11 cellular contexts compared by ENCODE assay signal in the genomic region with DNA sequence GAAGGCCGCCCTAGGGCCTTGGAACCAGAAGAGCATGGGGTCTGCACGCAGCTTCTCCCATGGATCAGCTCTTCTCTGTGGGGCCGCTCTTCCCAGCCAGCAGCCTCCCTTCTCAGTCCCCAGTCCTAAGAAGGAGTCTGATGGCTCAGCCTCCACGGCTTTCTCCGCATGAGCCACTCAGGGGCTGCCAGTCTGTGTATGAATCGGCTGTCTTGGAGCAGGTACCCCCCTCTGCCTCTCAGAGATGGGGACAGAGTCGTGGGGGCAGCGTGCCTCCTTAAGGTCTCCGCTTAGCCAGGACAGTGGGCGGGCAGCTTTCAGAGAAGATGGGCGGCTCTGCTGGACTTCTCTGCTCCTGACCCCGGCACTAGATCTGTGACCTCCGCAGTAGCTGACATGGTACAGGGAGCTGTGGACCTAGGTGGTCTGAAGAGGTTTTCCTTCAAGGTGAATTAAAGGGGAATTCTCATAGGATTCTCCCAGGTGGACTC. TPM values are rescaled to one million over a fixed set of nuclear protein-coding genes. Genes with fewer than 3 reads are reported as not detected.
DNase-seq lines count a peak whose midpoint lies in the region; ATAC-seq and TF ChIP-seq lines count a peak whose summit lies in the region.
"Had no signal": no experiment of that assay in that cellular context is flagged by ENCODE, and none has a peak within 500 bp of the region (broad histone marks: within the 10 kb centered on the region; RNA-seq: fewer than 3 reads in every experiment).

No MANE protein-coding gene starts in this region.

- H3K27me3 Mint-ChIP-seq in activated naive CD4-positive, alpha-beta T cell treated with anti-CD3 and anti-CD28 coated beads, Interleukin-2, amount 10 ng/mL, durations not matched to agents 7 days and 5 days: no peaks in the 10 kb centered on the region

- H3K4me1 Mint-ChIP-seq in activated naive CD4-positive, alpha-beta T cell treated with anti-CD3 and anti-CD28 coated beads, Interleukin-2, amount 10 ng/mL, durations not matched to agents 7 days and 5 days: peaks cover 92% of the 10 kb centered on the region

- no peaks in the 10 kb centered on the region for H3K4me1 ChIP-seq in colonic mucosa
- H3K4me1 ChIP-seq in thymus (ENCODE audit: control insufficient read depth, insufficient read depth, low read length): peaks cover 60% of the 10 kb centered on the region

- no peak overlapping the region for H3K4me3 ChIP-seq in colonic mucosa
- H3K4me3 ChIP-seq in thymus (ENCODE audit: low read length): peak overlapping the region; percentile 4
- H3K4me3 ChIP-seq: ovary had no signal

- WGBS in thymus: 85% methylated on average over 13 of the region's 13 CpGs

- peak overlapping the region; percentile 92 for H3K27ac Mint-ChIP-seq in activated naive CD4-positive, alpha-beta T cell treated with anti-CD3 and anti-CD28 coated beads, Interleukin-2, amount 10 ng/mL, durations not matched to agents 7 days and 5 days

- peaks cover 78% of the 10 kb centered on the region for H3K36me3 Mint-ChIP-seq in activated naive CD4-positive, alpha-beta T cell treated with anti-CD3 and anti-CD28 coated beads, Interleukin-2, amount 10 ng/mL, durations not matched to agents 7 days and 5 days

- H3K27ac ChIP-seq in colonic mucosa (peak overlapping the region; percentile 54), thymus (ENCODE audit: low read depth) (peak overlapping the region; percentile 61)
- H3K27ac ChIP-seq: ovary had no signal

- H3K9ac ChIP-seq in colonic mucosa (ENCODE audit: low read depth in 2 of 2, low read length in 2 of 2): peak overlapping the region in 1 of 2 donors; percentile 35

- intact Hi-C loops in colonic mucosa (cut with DNase I): no loop called here

- DNase-seq in activated naive CD4-positive, alpha-beta T cell treated with anti-CD3 and anti-CD28 coated beads, Interleukin-2, amount 10 ng/mL, durations not matched to agents 7 days and 5 days: no peak
- no peak for DNase-seq in activated naive CD4-positive, alpha-beta T cell (lab: John Stamatoyannopoulos, UW)
- DNase-seq in colonic mucosa: no peak
- no peak for DNase-seq in stimulated activated CD4-positive, alpha-beta T cell treated with anti-CD3 and anti-CD28 coated beads, Interleukin-15, amount 100 ng/mL, for 24 hours
- DNase-seq in cerebellar nuclear complex (lab: John Stamatoyannopoulos, UW): no peak
- no peak for DNase-seq in H4 (ENCODE audit: low spot score)
- DNase-seq: NCI-H524, ovary had no signal

- no peak for TF ChIP-seq CTCF in colonic mucosa (IDR thresholded peaks at IDR 0.05)

- ATAC-seq in HG03196 (IDR thresholded peaks at IDR 0.05; ENCODE audit: unreplicated experiment): peak; percentile 0

- H3K9me3 ChIP-seq in colonic mucosa: no peaks in the 10 kb centered on the region
- no peaks in the 10 kb centered on the region for H3K9me3 ChIP-seq in thymus (ENCODE audit: control insufficient read depth)
- H3K9me3 ChIP-seq: ovary had no signal

- peak overlapping the region; percentile 58 for H3K4me3 Mint-ChIP-seq in activated naive CD4-positive, alpha-beta T cell treated with anti-CD3 and anti-CD28 coated beads, Interleukin-2, amount 10 ng/mL, durations not matched to agents 7 days and 5 days

- CTCF ChIA-PET in activated naive CD4-positive, alpha-beta T cell treated with anti-CD3 and anti-CD28 coated beads, Interleukin-2, amount 10 ng/mL, durations not matched to agents 7 days and 5 days (lab: Charles Lee): interaction anchor here (3.0 to 7.9 kb wide), 2 partner anchors 21 to 28 kb away, joined by 19 to 55 read pairs; partner anchors contain the start of gene INPP5D

- no peaks in the 10 kb centered on the region for H3K9me3 Mint-ChIP-seq in activated naive CD4-positive, alpha-beta T cell treated with anti-CD3 and anti-CD28 coated beads, Interleukin-2, amount 10 ng/mL, durations not matched to agents 7 days and 5 days

- H3K36me3 ChIP-seq in colonic mucosa (no peaks in the 10 kb centered on the region), thymus (ENCODE audit: control insufficient read depth, insufficient read depth) (peaks cover 3% of the 10 kb centered on the region)
- H3K36me3 ChIP-seq: ovary had no signal

- H3K27me3 ChIP-seq in colonic mucosa: no peaks in the 10 kb centered on the region
- no peaks in the 10 kb centered on the region for H3K27me3 ChIP-seq in thymus (ENCODE audit: control insufficient read depth, insufficient read depth)
- H3K27me3 ChIP-seq: ovary had no signal

RNA-seq across cellular contexts. Expression of gene INPP5D, which starts 21.6 kb away (rescaled TPM):
- 1 to 10 TPM; 6.5 to 7.1 TPM for total RNA-seq in colonic mucosa
- polyA plus RNA-seq in thymus: 42.0 TPM
- total RNA-seq in H4 (2014; rRNA removed; shearing (Covaris generic)): 0.46 TPM in 1 of 2 replicates, not detected in the other

RNA-seq across cellular contexts. Expression of gene NEU2, which starts 49.3 kb away (rescaled TPM):
- not detected for total RNA-seq in colonic mucosa
- polyA plus RNA-seq in thymus: not detected
- total RNA-seq in H4 (2014; rRNA removed; shearing (Covaris generic)): not detected in 2 replicates
- total RNA-seq: cerebellum, ovary had no signal
- polyA plus RNA-seq: ovary had no signal
